ENCODE assay signal across 24 cellular contexts in genomic region chr7:43136064-43136463, GRCh38. TPM values are rescaled to one million over a fixed set of nuclear protein-coding genes. Genes with fewer than 3 reads are reported as not detected.
"Had no signal": no experiment of that assay in that cellular context is flagged by ENCODE, and none has a peak within 500 bp of the region (broad histone marks: within the 10 kb centered on the region; RNA-seq: fewer than 3 reads in every experiment).

No MANE protein-coding gene starts in this region.

- DNase-seq: activated CD4-positive, alpha-beta T cell treated with anti-CD3 and anti-CD28 coated beads for 1 hour; activated CD4-positive, alpha-beta T cell treated with anti-CD3 and anti-CD28 coated beads, Interleukin-2, amount 50 U/mL, for 1 hour; activated CD8-positive, alpha-beta T cell treated with anti-CD3 and anti-CD28 coated beads, Interleukin-2, amount 10 ng/mL, durations not matched to agents 7 days and 5 days; activated gamma-delta T cell treated with Interleukin-2 at 50 U/mL for 16 hours; adrenal gland; brain microvascular endothelial cell; central memory CD4-positive, alpha-beta T cell; effector memory CD8-positive, alpha-beta T cell; head of caudate nucleus; hypothalamus; left cardiac atrium; natural killer cell; stimulated activated CD4-positive, alpha-beta T cell treated with anti-CD3 and anti-CD28 coated beads, Interleukin-4, amount 100 ng/mL, for 24 hours; stimulated activated naive CD4-positive, alpha-beta T cell treated with Interleukin-2 at 50 U/mL for 16 hours; SW 1271; T-helper 17 cell; upper lobe of left lung; WERI-Rb-1 had no signal

- H3K36me3 ChIP-seq: adrenal gland, ascending aorta, brain microvascular endothelial cell, gastroesophageal sphincter, upper lobe of left lung, WERI-Rb-1 had no signal

- H3K4me3 ChIP-seq: adrenal gland, ascending aorta, gastroesophageal sphincter, lung, upper lobe of left lung had no signal

- H3K4me1 ChIP-seq: adrenal gland, ascending aorta, gastroesophageal sphincter, upper lobe of left lung had no signal

- H3K27ac ChIP-seq: adrenal gland, ascending aorta, brain microvascular endothelial cell, gastroesophageal sphincter, upper lobe of left lung, WERI-Rb-1 had no signal

- ATAC-seq: activated CD8-positive, alpha-beta T cell treated with anti-CD3 and anti-CD28 coated beads, Interleukin-2, amount 10 ng/mL, durations not matched to agents 7 days and 5 days; effector memory CD8-positive, alpha-beta T cell; esophagus mucosa; gastroesophageal sphincter; natural killer cell; T-helper 17 cell had no signal

- FAIRE-seq: endothelial cell of umbilical vein had no signal

- H3K27me3 ChIP-seq: adrenal gland, ascending aorta, brain microvascular endothelial cell, upper lobe of left lung had no signal

- H3K9me3 ChIP-seq: adrenal gland, ascending aorta, gastroesophageal sphincter, upper lobe of left lung had no signal

RNA-seq across cellular contexts. Expression of gene HECW1, which starts 23.6 kb away (rescaled TPM):
- total RNA-seq: activated CD8-positive, alpha-beta T cell treated with anti-CD3 and anti-CD28 coated beads, Interleukin-2, amount 10 ng/mL, durations not matched to agents 7 days and 5 days; ascending aorta; dermis microvascular lymphatic vessel endothelial cell; endothelial cell of umbilical vein; left cardiac atrium; natural killer cell; T-helper 17 cell had no signal
- polyA plus RNA-seq: endothelial cell of umbilical vein had no signal
